ENCODE assay signal across 9 cellular contexts in genomic region chr19:32599736-32600157, GRCh38. TPM values are rescaled to one million over a fixed set of nuclear protein-coding genes. Genes with fewer than 3 reads are reported as not detected.
DNase-seq lines count a peak whose midpoint lies in the region; ATAC-seq and TF ChIP-seq lines count a peak whose summit lies in the region.
"Had no signal": no experiment of that assay in that cellular context is flagged by ENCODE, and none has a peak within 500 bp of the region (broad histone marks: within the 10 kb centered on the region; RNA-seq: fewer than 3 reads in every experiment).

No MANE protein-coding gene starts in this region.

- H3K9me3 Mint-ChIP-seq in natural killer cell = no peaks in the 10 kb centered on the region

- peaks cover 15% of the 10 kb centered on the region for H3K36me3 ChIP-seq in BJ (ENCODE audit: control insufficient read depth, insufficient read depth, low read length)

- peak; percentile 72 for TF ChIP-seq CTCF in BJ (IDR thresholded peaks at IDR 0.05; ENCODE audit: insufficient read depth, low read depth, low read length)
- peak; percentile 80 for TF ChIP-seq CTCF in epithelial cell of proximal tubule (conservative IDR thresholded peaks at IDR 0.05; ENCODE audit: low read depth, low read length)
- TF ChIP-seq CTCF in natural killer cell (IDR thresholded peaks at IDR 0.05) = peak; percentile 84

- ATAC-seq in natural killer cell (peak; percentile 56 to 70 (median 62)), GM18909 (IDR thresholded peaks at IDR 0.05; ENCODE audit: poor library complexity, unreplicated experiment) (no peak)

- H3K36me3 Mint-ChIP-seq in natural killer cell = peaks cover 17% of the 10 kb centered on the region

- intact Hi-C loops in natural killer cell (cut with micrococcal nuclease) (no loop called here), posterior vena cava (cut with DNase I) (no loop called here)

- peaks cover 7% of the 10 kb centered on the region in 2 donors for H3K4me1 Mint-ChIP-seq in natural killer cell

- CTCF ChIA-PET in BJ (lab: Yijun Ruan, JAX) = interaction anchor here (0.6 to 1.4 kb wide), 15 partner anchors 12 to 375 kb away, joined by 3 to 7 read pairs (median 3); partner anchors contain the start of gene PDCD5

- peak overlapping the region; percentile 22 for H3K4me3 Mint-ChIP-seq in natural killer cell

- DNase-seq in BJ (ENCODE audit: low read depth) (no peak), H4 (ENCODE audit: low spot score) (peak; percentile 57), NCI-H446 (lab: John Stamatoyannopoulos, UW) (peak; percentile 18 to 73), epithelial cell of proximal tubule (ENCODE audit: low read depth) (peak; percentile 22), natural killer cell (no peak), posterior vena cava (ENCODE audit: low spot score) (no peak)
- DNase-seq in activated CD4-positive, alpha-beta T cell treated with anti-CD3 and anti-CD28 coated beads for 4 hours = peak; percentile 53 to 59

- H3K27me3 Mint-ChIP-seq in natural killer cell (ENCODE audit: low read depth in 2 of 2) = no peaks in the 10 kb centered on the region

- POLR2A ChIA-PET in BJ (lab: Charles Lee) = no interaction called here

- no peak overlapping the region for H3K4me3 ChIP-seq in BJ (ENCODE audit: low read depth, low read length)
- no peak overlapping the region for H3K4me3 ChIP-seq in epithelial cell of proximal tubule (ENCODE audit: low read depth, low read length)
- H3K4me3 ChIP-seq: skin epidermis had no signal

- no peak overlapping the region for H3K27ac Mint-ChIP-seq in natural killer cell

- no peaks in the 10 kb centered on the region for H3K27me3 ChIP-seq in BJ (ENCODE audit: control insufficient read depth, insufficient read depth, low read length)

RNA-seq across cellular contexts. Expression of gene PDCD5, which starts 18.8 kb away (rescaled TPM):
- 66.9 and 92.0 TPM in 2 replicates for polyA plus RNA-seq in BJ (2011; rRNA removed)
- polyA minus RNA-seq in BJ (2011; rRNA and poly(A)+ RNA removed) = 4.5 and 6.9 TPM in 2 replicates
- 294 and 308 TPM in 2 replicates for total RNA-seq in H4 (2014; rRNA removed; shearing (Covaris generic))
- total RNA-seq in epithelial cell of proximal tubule = 298 and 315 TPM in 2 replicates
- 10 to 100 TPM; 24.5 to 29.7 (median 25.0) TPM for total RNA-seq in natural killer cell
- 100 to 1,000 TPM in 1 of 2 donors, 10 to 100 TPM in 1; 99.8 to 125 TPM for total RNA-seq in posterior vena cava

Comparison
In these comparisons a context has a peak if more than half of its experiments do, and no peak if none do; other contexts are left out.
1. DNase-seq: peak in H4 (single experiment), NCI-H446 (2 of 2), activated CD4-positive, alpha-beta T cell treated with anti-CD3 and anti-CD28 coated beads for 4 hours (2 of 2) and epithelial cell of proximal tubule (single experiment); none in BJ (single experiment), natural killer cell (single experiment) and posterior vena cava (single experiment).
2. Peak in every context shown above with its lines, with median percentiles within 50 percentile points of each other: CTCF ChIP-seq.